In genomic region chr1:81020506-81020905, GRCh38 we compare ENCODE assay signal across 30 cellular contexts.
"Had no signal": no experiment of that assay in that cellular context is flagged by ENCODE, and none has a peak within 500 bp of the region (broad histone marks: within the 10 kb centered on the region; RNA-seq: fewer than 3 reads in every experiment).

No MANE protein-coding gene starts in this region.

- H3K36me3 Mint-ChIP-seq: activated naive CD4-positive, alpha-beta T cell treated with anti-CD3 and anti-CD28 coated beads, Interleukin-2, amount 10 ng/mL, durations not matched to agents 7 days and 5 days; activated naive CD4-positive, alpha-beta T cell treated with anti-CD3 and anti-CD28 coated beads, Interleukin-2, amount 50 U/mL, for 72 hours; activated naive CD8-positive, alpha-beta T cell treated with anti-CD3 and anti-CD28 coated beads, Interleukin-2, amount 10 ng/mL, durations not matched to agents 7 days and 5 days; T-cell had no signal

- H3K9me3 Mint-ChIP-seq: activated CD4-positive, alpha-beta T cell treated with anti-CD3 and anti-CD28 coated beads, Interleukin-2, amount 10 ng/mL, durations not matched to agents 7 days and 5 days had no signal

- H3K4me3 Mint-ChIP-seq: activated CD4-positive, alpha-beta memory T cell treated with anti-CD3 and anti-CD28 coated beads, Interleukin-2, amount 10 ng/mL, durations not matched to agents 7 days and 5 days; activated CD4-positive, alpha-beta T cell treated with anti-CD3 and anti-CD28 coated beads, Interleukin-2, amount 10 ng/mL, durations not matched to agents 7 days and 5 days; activated naive CD4-positive, alpha-beta T cell treated with anti-CD3 and anti-CD28 coated beads, Interleukin-2, amount 10 ng/mL, durations not matched to agents 7 days and 5 days; activated naive CD8-positive, alpha-beta T cell treated with anti-CD3 and anti-CD28 coated beads, Interleukin-2, amount 10 ng/mL, durations not matched to agents 7 days and 5 days; activated T-cell treated with anti-CD3 and anti-CD28 coated beads, Interleukin-2, amount 50 U/mL, for 24 hours; activated T-cell treated with anti-CD3 and anti-CD28 coated beads, Interleukin-2, amount 50 U/mL, for 72 hours; central memory CD8-positive, alpha-beta T cell; dendritic cell treated with granulocyte-macrophage colony-stimulating factor and Interleukin-4, amounts not matched to agents 40 ng/mL and 50 ng/mL, for 4 days; endodermal cell; T-cell; T-helper 1 cell treated with Interleukin-12 subunit alpha and Interleukin-12 subunit beta and Interleukin-4 antibody, amounts not matched to agents 30 μg/mL and 1 μg/mL, for 36 hours; T-helper 2 cell treated with Interferon-gamma antibody and Interleukin-4, amounts not matched to agents 5 μg/mL and 100 μg/mL, for 36 hours had no signal

- H3K27ac Mint-ChIP-seq: activated CD4-positive, alpha-beta memory T cell treated with anti-CD3 and anti-CD28 coated beads, Interleukin-2, amount 10 ng/mL, durations not matched to agents 7 days and 5 days; activated CD4-positive, alpha-beta T cell treated with anti-CD3 and anti-CD28 coated beads, Interleukin-2, amount 10 ng/mL, durations not matched to agents 7 days and 5 days; activated naive CD4-positive, alpha-beta T cell treated with anti-CD3 and anti-CD28 coated beads, Interleukin-2, amount 10 ng/mL, durations not matched to agents 7 days and 5 days; activated naive CD4-positive, alpha-beta T cell treated with anti-CD3 and anti-CD28 coated beads, Interleukin-2, amount 50 U/mL, for 72 hours; activated naive CD8-positive, alpha-beta T cell treated with anti-CD3 and anti-CD28 coated beads, Interleukin-2, amount 10 ng/mL, durations not matched to agents 7 days and 5 days; activated T-cell treated with anti-CD3 and anti-CD28 coated beads, Interleukin-2, amount 50 U/mL, for 24 hours; activated T-cell treated with anti-CD3 and anti-CD28 coated beads, Interleukin-2, amount 50 U/mL, for 72 hours; dendritic cell treated with granulocyte-macrophage colony-stimulating factor and Interleukin-4, amounts not matched to agents 40 ng/mL and 50 ng/mL, for 4 days; endodermal cell; T-cell; T-helper 1 cell treated with Interleukin-12 subunit alpha and Interleukin-12 subunit beta and Interleukin-4 antibody, amounts not matched to agents 30 μg/mL and 1 μg/mL, for 36 hours; T-helper 2 cell treated with Interferon-gamma antibody and Interleukin-4, amounts not matched to agents 5 μg/mL and 100 μg/mL, for 36 hours had no signal

- FAIRE-seq: astrocyte, bronchial epithelial cell had no signal

- DNase-seq: activated CD4-positive, alpha-beta memory T cell treated with anti-CD3 and anti-CD28 coated beads, Interleukin-2, amount 10 ng/mL, durations not matched to agents 7 days and 5 days; activated CD4-positive, alpha-beta T cell treated with anti-CD3 and anti-CD28 coated beads for 1 hour; activated CD4-positive, alpha-beta T cell treated with anti-CD3 and anti-CD28 coated beads for 4 hours; activated CD4-positive, alpha-beta T cell treated with anti-CD3 and anti-CD28 coated beads, Interleukin-2, amount 10 ng/mL, durations not matched to agents 7 days and 5 days; activated CD4-positive, alpha-beta T cell treated with anti-CD3 and anti-CD28 coated beads, Interleukin-2, amount 50 U/mL, for 4 hours; activated CD8-positive, alpha-beta memory T cell treated with anti-CD3 and anti-CD28 coated beads, Interleukin-2, amount 50 U/mL, for 48 hours; activated gamma-delta T cell; activated naive CD4-positive, alpha-beta T cell; activated naive CD4-positive, alpha-beta T cell treated with anti-CD3 and anti-CD28 coated beads, Interleukin-2, amount 10 ng/mL, durations not matched to agents 7 days and 5 days; activated naive CD8-positive, alpha-beta T cell treated with anti-CD3 and anti-CD28 coated beads, Interleukin-2, amount 10 ng/mL, durations not matched to agents 7 days and 5 days; activated T-cell treated with anti-CD3 and anti-CD28 coated beads for 4 hours; activated T-cell treated with anti-CD3 and anti-CD28 coated beads, Interleukin-2, amount 50 U/mL, for 24 hours; activated T-cell treated with anti-CD3 and anti-CD28 coated beads, Interleukin-2, amount 50 U/mL, for 72 hours; anterior cingulate cortex; brain microvascular endothelial cell; dorsolateral prefrontal cortex; effector memory CD4-positive, alpha-beta T cell; endodermal cell; head of caudate nucleus; T-cell; T1000 had no signal

- H3K27me3 ChIP-seq: brain microvascular endothelial cell, dorsolateral prefrontal cortex had no signal

- H3K27ac ChIP-seq: brain microvascular endothelial cell, coronary artery, dorsolateral prefrontal cortex had no signal

- ATAC-seq: activated naive CD4-positive, alpha-beta T cell treated with anti-CD3 and anti-CD28 coated beads, Interleukin-2, amount 50 U/mL, for 72 hours; activated T-cell treated with anti-CD3 and anti-CD28 coated beads, Interleukin-2, amount 50 U/mL, for 72 hours; esophagus mucosa; T-cell had no signal

- H3K36me3 ChIP-seq: brain microvascular endothelial cell had no signal

- H3K27me3 Mint-ChIP-seq: activated CD4-positive, alpha-beta memory T cell treated with anti-CD3 and anti-CD28 coated beads, Interleukin-2, amount 10 ng/mL, durations not matched to agents 7 days and 5 days; activated CD4-positive, alpha-beta T cell treated with anti-CD3 and anti-CD28 coated beads, Interleukin-2, amount 10 ng/mL, durations not matched to agents 7 days and 5 days; activated naive CD4-positive, alpha-beta T cell treated with anti-CD3 and anti-CD28 coated beads, Interleukin-2, amount 10 ng/mL, durations not matched to agents 7 days and 5 days; activated naive CD8-positive, alpha-beta T cell treated with anti-CD3 and anti-CD28 coated beads, Interleukin-2, amount 10 ng/mL, durations not matched to agents 7 days and 5 days; activated T-cell treated with anti-CD3 and anti-CD28 coated beads, Interleukin-2, amount 50 U/mL, for 24 hours; central memory CD8-positive, alpha-beta T cell; dendritic cell treated with granulocyte-macrophage colony-stimulating factor and Interleukin-4, amounts not matched to agents 40 ng/mL and 50 ng/mL, for 4 days; T-cell had no signal

- H3K4me1 Mint-ChIP-seq: activated CD4-positive, alpha-beta memory T cell treated with anti-CD3 and anti-CD28 coated beads, Interleukin-2, amount 10 ng/mL, durations not matched to agents 7 days and 5 days; activated CD4-positive, alpha-beta T cell treated with anti-CD3 and anti-CD28 coated beads, Interleukin-2, amount 10 ng/mL, durations not matched to agents 7 days and 5 days; activated naive CD4-positive, alpha-beta T cell treated with anti-CD3 and anti-CD28 coated beads, Interleukin-2, amount 10 ng/mL, durations not matched to agents 7 days and 5 days; activated naive CD8-positive, alpha-beta T cell treated with anti-CD3 and anti-CD28 coated beads, Interleukin-2, amount 10 ng/mL, durations not matched to agents 7 days and 5 days; central memory CD8-positive, alpha-beta T cell; T-cell had no signal

- H3K4me3 ChIP-seq: coronary artery, dorsolateral prefrontal cortex had no signal
